ENCODE assay signal across 11 cellular contexts in genomic region chr19:38713227-38713649, GRCh38. TPM values are rescaled to one million over a fixed set of nuclear protein-coding genes. Genes with fewer than 3 reads are reported as not detected.
A peak's percentile ranks its signal among the peaks of the same experiment; 100 is the strongest.
DNase-seq lines count a peak whose midpoint lies in the region; ATAC-seq and TF ChIP-seq lines count a peak whose summit lies in the region.
"Had no signal": no experiment of that assay in that cellular context is flagged by ENCODE, and none has a peak within 500 bp of the region (broad histone marks: within the 10 kb centered on the region; RNA-seq: fewer than 3 reads in every experiment).

No MANE protein-coding gene starts in this region.

- no peaks in the 10 kb centered on the region for H3K27me3 ChIP-seq in heart left ventricle

- peak overlapping the region; percentile 69 to 98 (median 84) for H3K27ac ChIP-seq in heart left ventricle

- H3K9me3 ChIP-seq in heart left ventricle: no peaks in the 10 kb centered on the region

- H3K4me3 ChIP-seq in heart left ventricle: no peak overlapping the region

- no peaks in the 10 kb centered on the region for H3K9me3 Mint-ChIP-seq in stimulated activated naive CD8-positive, alpha-beta T cell treated with anti-CD3 and anti-CD28 coated beads, Interleukin-15, amount 100 ng/mL, for 72 hours

- WGBS in heart left ventricle, 4 donors: 25 to 37% (median 34%) methylated on average over 19 of the region's 19 CpGs

- peaks cover 36 to 99% (median 69%) of the 10 kb centered on the region in 12 donors for H3K4me1 ChIP-seq in heart left ventricle

- H3K4me1 Mint-ChIP-seq in stimulated activated naive CD8-positive, alpha-beta T cell treated with anti-CD3 and anti-CD28 coated beads, Interleukin-15, amount 100 ng/mL, for 72 hours: peaks cover 3% of the 10 kb centered on the region

- no peak overlapping the region for H3K27ac Mint-ChIP-seq in stimulated activated naive CD8-positive, alpha-beta T cell treated with anti-CD3 and anti-CD28 coated beads, Interleukin-15, amount 100 ng/mL, for 72 hours

- no peak for TF ChIP-seq CTCF in heart left ventricle (IDR thresholded peaks at IDR 0.05)

- no peak overlapping the region for H3K4me3 Mint-ChIP-seq in stimulated activated naive CD8-positive, alpha-beta T cell treated with anti-CD3 and anti-CD28 coated beads, Interleukin-15, amount 100 ng/mL, for 72 hours

- intact Hi-C loops in heart left ventricle (cut with DNase I): loop anchor here in 2 of 10 donors (5.0 kb wide), 2 partner anchors 61 to 66 kb away; partner anchors contain the start of gene ACTN4 (in 1 of the 2)
- intact Hi-C loops in posterior vena cava (cut with DNase I): loop anchor here in 1 of 2 donors (5.0 kb wide), 1 partner anchor 61 kb away; no protein-coding TSS in a partner anchor

- no peaks in the 10 kb centered on the region for H3K27me3 Mint-ChIP-seq in stimulated activated naive CD8-positive, alpha-beta T cell treated with anti-CD3 and anti-CD28 coated beads, Interleukin-15, amount 100 ng/mL, for 72 hours

- TF ChIP-seq POLR2A in heart left ventricle (IDR thresholded peaks at IDR 0.05): no peak

- ATAC-seq in stimulated activated naive CD8-positive, alpha-beta T cell treated with anti-CD3 and anti-CD28 coated beads, Interleukin-15, amount 100 ng/mL, for 72 hours: peak; percentile 27
- ATAC-seq in stimulated activated naive CD8-positive, alpha-beta T cell treated with anti-CD3 and anti-CD28 coated beads, Interleukin-15, Interleukin-2, amounts not matched to agents 100 U/mL and 50 U/mL, for 24 hours: no peak
- peak; percentile 17 to 28 (median 22) for ATAC-seq in heart left ventricle
- no peak for ATAC-seq in GM18858 (IDR thresholded peaks at IDR 0.05; ENCODE audit: unreplicated experiment)
- ATAC-seq in GM21526 (IDR thresholded peaks at IDR 0.05; ENCODE audit: low FRiP score, unreplicated experiment): no peak
- ATAC-seq: SK-N-SH treated with all-trans-retinoic acid at 6 μM for 48 hours had no signal

- H3K36me3 ChIP-seq in heart left ventricle: peaks cover 0 to 100% (median 94%) of the 10 kb centered on the region in 9 donors

- DNase-seq in stimulated activated naive CD8-positive, alpha-beta T cell treated with anti-CD3 and anti-CD28 coated beads, Interleukin-15, amount 100 ng/mL, for 72 hours: no peak
- no peak for DNase-seq in stimulated activated naive CD8-positive, alpha-beta T cell treated with anti-CD3 and anti-CD28 coated beads, Interleukin-15, Interleukin-2, amounts not matched to agents 100 U/mL and 50 U/mL, for 24 hours
- DNase-seq in heart left ventricle (peak; percentile 61 to 85 (median 75)), posterior vena cava (ENCODE audit: low spot score) (peak; percentile 89), activated gamma-delta T cell treated with Interleukin-2 at 50 U/mL for 16 hours (no peak), inferior parietal cortex (ENCODE audit: extremely low spot score) (no peak)
- DNase-seq: NCI-H524 had no signal

RNA-seq across cellular contexts. Expression of gene CAPN12, which starts 31.0 kb away (rescaled TPM):
- total RNA-seq in heart left ventricle (1 to 10 TPM in 2 of 9 donors, under 1 TPM in 7; 0.36 to 1.8 (median 0.72) TPM), posterior vena cava (1 to 10 TPM; 1.9 to 2.9 TPM)
- 1 to 10 TPM in 1 of 2 donors, under 1 TPM in 1; 0.91 to 1.4 TPM for polyA plus RNA-seq in heart left ventricle
- polyA plus RNA-seq: neural cell had no signal

Comparison
In these comparisons a context has a peak if more than half of its experiments do, and no peak if none do; other contexts are left out.
1. ATAC-seq: peak in stimulated activated naive CD8-positive, alpha-beta T cell treated with anti-CD3 and anti-CD28 coated beads, Interleukin-15, amount 100 ng/mL, for 72 hours (single experiment) and heart left ventricle (4 of 4); none in stimulated activated naive CD8-positive, alpha-beta T cell treated with anti-CD3 and anti-CD28 coated beads, Interleukin-15, Interleukin-2, amounts not matched to agents 100 U/mL and 50 U/mL, for 24 hours (single experiment), GM18858 (single experiment) and GM21526 (single experiment).
2. DNase-seq: peak in heart left ventricle (5 of 5) and posterior vena cava (single experiment); none in stimulated activated naive CD8-positive, alpha-beta T cell treated with anti-CD3 and anti-CD28 coated beads, Interleukin-15, amount 100 ng/mL, for 72 hours (0 of 2), stimulated activated naive CD8-positive, alpha-beta T cell treated with anti-CD3 and anti-CD28 coated beads, Interleukin-15, Interleukin-2, amounts not matched to agents 100 U/mL and 50 U/mL, for 24 hours (single experiment), activated gamma-delta T cell treated with Interleukin-2 at 50 U/mL for 16 hours (single experiment) and inferior parietal cortex (single experiment).